ENCODE assay signal across 17 cellular contexts in the genomic region with DNA sequence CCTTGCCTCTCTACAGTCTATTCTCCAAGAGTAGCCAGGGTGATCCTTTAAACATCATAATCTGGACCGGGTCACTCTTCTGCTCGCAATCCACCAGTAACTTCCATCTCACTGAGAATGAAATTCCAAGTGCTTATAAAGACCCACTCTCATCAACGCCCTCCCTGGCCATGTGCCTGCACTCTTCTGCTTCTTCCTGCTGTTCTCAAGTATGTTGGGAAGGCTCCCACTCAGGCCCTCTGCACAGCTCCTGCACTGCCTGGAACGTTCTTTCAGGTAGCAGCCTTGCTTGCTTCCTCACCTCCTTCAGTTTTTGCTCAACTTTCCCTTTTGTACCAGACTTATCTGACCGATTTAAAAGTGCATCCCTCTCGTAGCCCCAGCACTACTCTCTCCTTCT. TPM values are rescaled to one million over a fixed set of nuclear protein-coding genes. Genes with fewer than 3 reads are reported as not detected.
DNase-seq lines count a peak whose midpoint lies in the region; ATAC-seq and TF ChIP-seq lines count a peak whose summit lies in the region.
"Had no signal": no experiment of that assay in that cellular context is flagged by ENCODE, and none has a peak within 500 bp of the region (broad histone marks: within the 10 kb centered on the region; RNA-seq: fewer than 3 reads in every experiment).

No MANE protein-coding gene starts in this region.

- no peaks in the 10 kb centered on the region for H3K9me3 Mint-ChIP-seq in CD4-positive, CD25-positive, alpha-beta regulatory T cell
- H3K9me3 Mint-ChIP-seq in Calu3 (ENCODE audit: low read depth, unreplicated experiment), result no peaks in the 10 kb centered on the region
- no peaks in the 10 kb centered on the region for H3K9me3 Mint-ChIP-seq in activated naive CD8-positive, alpha-beta T cell (ENCODE audit: low read depth)
- no peaks in the 10 kb centered on the region for H3K9me3 Mint-ChIP-seq in naive thymus-derived CD4-positive, alpha-beta T cell

- no peak overlapping the region for H3K4me3 ChIP-seq in CD4-positive, CD25-positive, alpha-beta regulatory T cell (ENCODE audit: low read depth, low read length)
- no peak overlapping the region for H3K4me3 ChIP-seq in naive thymus-derived CD4-positive, alpha-beta T cell (ENCODE audit: low read length)
- H3K4me3 ChIP-seq: ovary, right lobe of liver, uterus had no signal

- BruUV-seq in Calu3 (replicated peaks; lab: Mats Ljungman, UMichigan), result no TSS peak

- no peak for TF ChIP-seq CTCF in Calu3 (IDR thresholded peaks at IDR 0.05; ENCODE audit: unreplicated experiment)

- peaks cover 72% of the 10 kb centered on the region for H3K36me3 ChIP-seq in CD4-positive, CD25-positive, alpha-beta regulatory T cell (ENCODE audit: control insufficient read depth, insufficient read depth, low read length)
- peaks cover 10 to 58% (median 18%) of the 10 kb centered on the region in 3 experiments for H3K36me3 ChIP-seq in naive thymus-derived CD4-positive, alpha-beta T cell (ENCODE audit: control insufficient read depth in 2 of 3, insufficient read depth in 3 of 3, low read length in 3 of 3)
- H3K36me3 ChIP-seq: ovary, uterus had no signal

- peak overlapping the region; percentile 38 for H3K27ac ChIP-seq in CD4-positive, CD25-positive, alpha-beta regulatory T cell (ENCODE audit: insufficient read depth, low read length, poor library complexity, severe bottlenecking)
- peak overlapping the region; percentile 59 for H3K27ac ChIP-seq in naive thymus-derived CD4-positive, alpha-beta T cell (ENCODE audit: low read depth, low read length)
- H3K27ac ChIP-seq: ovary, right lobe of liver had no signal

- intact Hi-C loops in Calu3 (cut with micrococcal nuclease; ENCODE audit: unreplicated experiment), result no loop called here
- intact Hi-C loops in naive thymus-derived CD4-positive, alpha-beta T cell (cut with micrococcal nuclease), result loop anchor here in 1 of 2 donors (10.0 kb wide), 1 partner anchor 110 kb away; no protein-coding TSS in a partner anchor

- CTCF ChIA-PET in Calu3 (lab: Charles Lee), result no interaction called here
- CTCF ChIA-PET in naive thymus-derived CD4-positive, alpha-beta T cell (lab: Charles Lee), result interaction anchor here (0.5 to 12.6 kb wide), 3 partner anchors 29 to 341 kb away, joined by 3 to 203 read pairs (median 9); no protein-coding TSS in a partner anchor

- no peaks in the 10 kb centered on the region for H3K9me3 ChIP-seq in CD4-positive, CD25-positive, alpha-beta regulatory T cell (ENCODE audit: control insufficient read depth in 2 of 2, low read length in 2 of 2)
- no peaks in the 10 kb centered on the region for H3K9me3 ChIP-seq in naive thymus-derived CD4-positive, alpha-beta T cell (ENCODE audit: control insufficient read depth in 2 of 3, low read length in 3 of 3)
- H3K9me3 ChIP-seq: ovary, right lobe of liver, uterus had no signal

- no peaks in the 10 kb centered on the region for H3K27me3 ChIP-seq in CD4-positive, CD25-positive, alpha-beta regulatory T cell (ENCODE audit: control insufficient read depth, insufficient read depth, low read length)
- H3K27me3 ChIP-seq in naive thymus-derived CD4-positive, alpha-beta T cell (ENCODE audit: control insufficient read depth in 2 of 2, insufficient read depth in 2 of 2, low read length in 2 of 2), result no peaks in the 10 kb centered on the region
- H3K27me3 ChIP-seq: ovary, right lobe of liver, uterus had no signal

- H3K4me1 ChIP-seq in CD4-positive, CD25-positive, alpha-beta regulatory T cell (ENCODE audit: control insufficient read depth, insufficient read depth, low read length, poor library complexity, severe bottlenecking), result peaks cover 21% of the 10 kb centered on the region
- peaks cover 10 to 28% of the 10 kb centered on the region in 2 donors for H3K4me1 ChIP-seq in naive thymus-derived CD4-positive, alpha-beta T cell (ENCODE audit: control insufficient read depth in 2 of 2, insufficient read depth in 2 of 2, low read length in 2 of 2)
- H3K4me1 ChIP-seq: right lobe of liver, uterus had no signal

- peak overlapping the region; percentile 37 to 90 (median 88) for H3K27ac Mint-ChIP-seq in CD4-positive, CD25-positive, alpha-beta regulatory T cell
- H3K27ac Mint-ChIP-seq in Calu3 (ENCODE audit: unreplicated experiment), result peak overlapping the region; percentile 71
- peak overlapping the region; percentile 77 for H3K27ac Mint-ChIP-seq in activated naive CD8-positive, alpha-beta T cell
- H3K27ac Mint-ChIP-seq in naive thymus-derived CD4-positive, alpha-beta T cell, result peak overlapping the region; percentile 44 to 94 (median 88)

- H3K4me3 Mint-ChIP-seq in CD4-positive, CD25-positive, alpha-beta regulatory T cell, result no peak overlapping the region
- H3K4me3 Mint-ChIP-seq in Calu3 (ENCODE audit: low read depth, unreplicated experiment), result no peak overlapping the region
- peak overlapping the region; percentile 8 for H3K4me3 Mint-ChIP-seq in activated naive CD8-positive, alpha-beta T cell
- peak overlapping the region in 5 of 10 donors; percentile 8 to 52 (median 40) for H3K4me3 Mint-ChIP-seq in naive thymus-derived CD4-positive, alpha-beta T cell

- ATAC-seq in CD4-positive, CD25-positive, alpha-beta regulatory T cell (ENCODE audit: low read depth in 2 of 2), result no peak
- ATAC-seq in naive thymus-derived CD4-positive, alpha-beta T cell, result no peak

- peaks cover 26% of the 10 kb centered on the region for H3K36me3 Mint-ChIP-seq in CD4-positive, CD25-positive, alpha-beta regulatory T cell
- peaks cover 52% of the 10 kb centered on the region for H3K36me3 Mint-ChIP-seq in Calu3 (ENCODE audit: insufficient read depth, unreplicated experiment)
- H3K36me3 Mint-ChIP-seq in activated naive CD8-positive, alpha-beta T cell, result peaks cover 5% of the 10 kb centered on the region
- peaks cover 0 to 36% (median 9%) of the 10 kb centered on the region in 5 donors for H3K36me3 Mint-ChIP-seq in naive thymus-derived CD4-positive, alpha-beta T cell

- POLR2A ChIA-PET in naive thymus-derived CD4-positive, alpha-beta T cell (lab: Charles Lee), result interaction anchor here (1.7 to 7.3 kb wide), 2 partner anchors 15 to 50 kb away, joined by 4 to 115 read pairs; no protein-coding TSS in a partner anchor

- no peak for DNase-seq in CD4-positive, CD25-positive, alpha-beta regulatory T cell
- DNase-seq in Calu3 (no peak), COLO668 (lab: John Stamatoyannopoulos, UW; ENCODE audit: unreplicated experiment) (no peak), GF-D8 (lab: John Stamatoyannopoulos, UW) (no peak)
- no peak for DNase-seq in naive thymus-derived CD4-positive, alpha-beta T cell
- no peak for DNase-seq in NK-92 treated with Interleukin-12 subunit alpha and Interleukin-12 subunit beta, amount 100 ng/mL, for 24 hours (lab: John Stamatoyannopoulos, UW)
- DNase-seq: activated CD4-positive, CD25-positive, alpha-beta regulatory T cell; amniotic stem cell; GDM1; glutamatergic neuron; NCI-H1105; NCI-H2107; NCI-H524; ovary; right lobe of liver; uterus had no signal

- H3K27me3 Mint-ChIP-seq in CD4-positive, CD25-positive, alpha-beta regulatory T cell, result no peaks in the 10 kb centered on the region
- no peaks in the 10 kb centered on the region for H3K27me3 Mint-ChIP-seq in Calu3 (ENCODE audit: unreplicated experiment)
- no peaks in the 10 kb centered on the region for H3K27me3 Mint-ChIP-seq in activated naive CD8-positive, alpha-beta T cell
- H3K27me3 Mint-ChIP-seq in naive thymus-derived CD4-positive, alpha-beta T cell, result no peaks in the 10 kb centered on the region

- peaks cover 25 to 56% (median 40%) of the 10 kb centered on the region in 4 donors for H3K4me1 Mint-ChIP-seq in CD4-positive, CD25-positive, alpha-beta regulatory T cell
- H3K4me1 Mint-ChIP-seq in Calu3 (ENCODE audit: low read depth, unreplicated experiment), result peaks cover 11% of the 10 kb centered on the region
- peaks cover 42% of the 10 kb centered on the region for H3K4me1 Mint-ChIP-seq in activated naive CD8-positive, alpha-beta T cell (ENCODE audit: low read depth)
- peaks cover 23 to 45% (median 41%) of the 10 kb centered on the region in 7 donors for H3K4me1 Mint-ChIP-seq in naive thymus-derived CD4-positive, alpha-beta T cell

RNA-seq across cellular contexts. Expression of a gene that starts 44.4 kb away (rescaled TPM):
- 88.6 TPM for total RNA-seq in CD4-positive, CD25-positive, alpha-beta regulatory T cell
- 10 to 100 TPM; 23.3 to 45.5 (median 32.1) TPM for polyA plus RNA-seq in CD4-positive, CD25-positive, alpha-beta regulatory T cell
- total RNA-seq in Calu3 (2022), result 96.0 and 98.7 TPM in 2 replicates
- total RNA-seq in naive thymus-derived CD4-positive, alpha-beta T cell, result 10 to 100 TPM; 80.9 to 91.1 (median 85.0) TPM
- polyA plus RNA-seq in naive thymus-derived CD4-positive, alpha-beta T cell, result 10 to 100 TPM; 34.5 to 47.3 TPM

RNA-seq across cellular contexts. Expression of a gene that starts 58.0 kb away (rescaled TPM):
- total RNA-seq in CD4-positive, CD25-positive, alpha-beta regulatory T cell, result 233 TPM
- 10 to 100 TPM; 33.1 to 52.3 (median 46.6) TPM for polyA plus RNA-seq in CD4-positive, CD25-positive, alpha-beta regulatory T cell
- total RNA-seq in Calu3 (2022), result 67.7 and 71.4 TPM in 2 replicates
- total RNA-seq in naive thymus-derived CD4-positive, alpha-beta T cell, result 100 to 1,000 TPM; 179 to 326 (median 208) TPM
- 10 to 100 TPM; 62.6 to 85.7 TPM for polyA plus RNA-seq in naive thymus-derived CD4-positive, alpha-beta T cell
